9 cellular contexts compared by ENCODE assay signal in genomic region chr7:75866497-75867389, GRCh38. TPM values are rescaled to one million over a fixed set of nuclear protein-coding genes. Genes with fewer than 3 reads are reported as not detected.
A peak's percentile ranks its signal among the peaks of the same experiment; 100 is the strongest.
DNase-seq lines count a peak whose midpoint lies in the region; ATAC-seq and TF ChIP-seq lines count a peak whose summit lies in the region.
"Had no signal": no experiment of that assay in that cellular context is flagged by ENCODE, and none has a peak within 500 bp of the region (broad histone marks: within the 10 kb centered on the region; RNA-seq: fewer than 3 reads in every experiment).

No MANE protein-coding gene starts in this region.

- H3K27me3 ChIP-seq in BLaER1 treated with 17β-estradiol and CSF1 and Interleukin-3, amounts not matched to agents 10 nM and 100 nM: no peaks in the 10 kb centered on the region
- H3K27me3 ChIP-seq in GM23338 (ENCODE audit: insufficient read depth) (no peaks in the 10 kb centered on the region), lower lobe of right lung (ENCODE audit: low read depth) (no peaks in the 10 kb centered on the region), stomach (no peaks in the 10 kb centered on the region)

- no peak overlapping the region for H3K27ac Mint-ChIP-seq in GM23338

- no peaks in the 10 kb centered on the region for H3K9me3 Mint-ChIP-seq in GM23338

- peak overlapping the region in 5 of 11 experiments; percentile 0 to 53 (median 28); a peak in 6 of 22 replicates for H3K27ac ChIP-seq in BLaER1 treated with 17β-estradiol and CSF1 and Interleukin-3, amounts not matched to agents 10 nM and 100 nM
- H3K27ac ChIP-seq in GM23338 (ENCODE audit: low read depth) (no peak overlapping the region), lower lobe of right lung (no peak overlapping the region), stomach (no peak overlapping the region)

- peaks cover 0 to 92% (median 17%) of the 10 kb centered on the region in 10 experiments; a peak in 16 of 20 replicates for H3K4me1 ChIP-seq in BLaER1 treated with 17β-estradiol and CSF1 and Interleukin-3, amounts not matched to agents 10 nM and 100 nM
- H3K4me1 ChIP-seq in GM23338 (ENCODE audit: insufficient read depth) (no peaks in the 10 kb centered on the region), lower lobe of right lung (peaks cover 11% of the 10 kb centered on the region), stomach (peaks cover 0 to 14% (median 8%) of the 10 kb centered on the region in 4 donors)

- H3K36me3 ChIP-seq in BLaER1 treated with 17β-estradiol and CSF1 and Interleukin-3, amounts not matched to agents 10 nM and 100 nM: no peaks in the 10 kb centered on the region
- H3K36me3 ChIP-seq in GM23338 (ENCODE audit: insufficient read depth) (no peaks in the 10 kb centered on the region), lower lobe of right lung (no peaks in the 10 kb centered on the region), stomach (no peaks in the 10 kb centered on the region)

- H3K4me1 Mint-ChIP-seq in GM23338: peaks cover 3% of the 10 kb centered on the region; the same call in 2 of the 3 replicates

- H3K27me3 Mint-ChIP-seq in GM23338 (ENCODE audit: insufficient read depth, low read depth, poor library complexity): peaks cover 3% of the 10 kb centered on the region

- H3K4me2 ChIP-seq in BLaER1 treated with 17β-estradiol and CSF1 and Interleukin-3, amounts not matched to agents 10 nM and 100 nM: peak overlapping the region in 6 of 11 experiments; percentile 6 to 79 (median 66); a peak in 10 of 22 replicates
- no peak overlapping the region for H3K4me2 ChIP-seq in GM23338

- H3K9me2 ChIP-seq in GM23338 (ENCODE audit: insufficient read depth): no peaks in the 10 kb centered on the region

- no peaks in the 10 kb centered on the region for H3K9me3 ChIP-seq in BLaER1 treated with 17β-estradiol and CSF1 and Interleukin-3, amounts not matched to agents 10 nM and 100 nM (replicated peaks in 1 of 11)
- H3K9me3 ChIP-seq in lower lobe of right lung (no peaks in the 10 kb centered on the region), stomach (no peaks in the 10 kb centered on the region)

- WGBS in stomach, 5 donors: 34 to 42% (median 39%) methylated on average over 14 to 19 of the region's 19 CpGs

- no peaks in the 10 kb centered on the region for H3F3A ChIP-seq in GM23338 (replicated peaks; ENCODE audit: low read depth)

- intact Hi-C loops in lower lobe of right lung (cut with DNase I) (loop anchor here (10.0 kb wide), 1 partner anchor 158 kb away; no protein-coding TSS in a partner anchor), stomach (cut with DNase I; ENCODE audit: low total_unique reads) (loop anchor here (5.0 kb wide), 1 partner anchor 156 kb away; no protein-coding TSS in a partner anchor)

- peak overlapping the region in 1 of 11 experiments; percentile 25; a peak in 2 of 22 replicates for H3K9ac ChIP-seq in BLaER1 treated with 17β-estradiol and CSF1 and Interleukin-3, amounts not matched to agents 10 nM and 100 nM

- no peaks in the 10 kb centered on the region for H3K79me2 ChIP-seq in GM23338 (replicated peaks; ENCODE audit: insufficient read depth)

- TF ChIP-seq POLR2A in stomach (IDR thresholded peaks at IDR 0.05): no peak

- ATAC-seq in GM23338: peak; percentile 99
- ATAC-seq in lower lobe of right lung: peak; percentile 93
- no peak for ATAC-seq in GM18870 (IDR thresholded peaks at IDR 0.05; ENCODE audit: unreplicated experiment)

- TF ChIP-seq EP300 in stomach (IDR thresholded peaks at IDR 0.05): no peak

- peak overlapping the region; percentile 88 for H2AFZ ChIP-seq in GM23338

- no peak overlapping the region for H3K4me3 ChIP-seq in BLaER1 treated with 17β-estradiol and CSF1 and Interleukin-3, amounts not matched to agents 10 nM and 100 nM
- H3K4me3 ChIP-seq in GM23338 (no peak overlapping the region), lower lobe of right lung (no peak overlapping the region), stomach (no peak overlapping the region)

- H4K20me1 ChIP-seq in BLaER1 treated with 17β-estradiol and CSF1 and Interleukin-3, amounts not matched to agents 10 nM and 100 nM: no peaks in the 10 kb centered on the region
- H4K20me1 ChIP-seq in GM23338 (replicated peaks; ENCODE audit: insufficient read depth): no peaks in the 10 kb centered on the region

- TF ChIP-seq CTCF in GM23338 (conservative IDR thresholded peaks at IDR 0.05; ENCODE audit: low read depth in 2 of 2) (peak; percentile 85 to 98), lower lobe of right lung (IDR thresholded peaks at IDR 0.05) (peak; percentile 88), stomach (IDR thresholded peaks at IDR 0.05) (peak in 5 of 7 experiments; percentile 84 to 96 (median 90))

- DNase-seq in GM23338 (ENCODE audit: low spot score) (peak; percentile 90), NCI-H2227 treated with DMSO at 0.1 percent for 48 hours (lab: John Stamatoyannopoulos, UW) (peak; percentile 67), lower lobe of right lung (peak; percentile 71), stomach (peak; percentile 66)
- DNase-seq in activated CD4-positive, alpha-beta T cell treated with anti-CD3 and anti-CD28 coated beads for 4 hours: peak; percentile 42 to 44
- peak; percentile 16 for DNase-seq in effector CD4-positive, alpha-beta T cell

- H3K36me3 Mint-ChIP-seq in GM23338 (ENCODE audit: low read depth): no peaks in the 10 kb centered on the region

- no peak overlapping the region; the same call in 2 of the 3 replicates for H3K4me3 Mint-ChIP-seq in GM23338

TF ChIP-seq in GM23338, 12 proteins besides CTCF, POLR2A, EP300 and RAD21 (continues in another document):
- 0 out of 2 replicates have a peak, but pooled peaks have one; percentile 6 for TF ChIP-seq ZNF462 (CRISPR knock-in tag; IDR thresholded peaks at IDR 0.05)
- TF ChIP-seq ZNF331 (CRISPR knock-in tag; IDR thresholded peaks at IDR 0.05; ENCODE audit: low read depth): no peak

RNA-seq across cellular contexts. Expression of gene RHBDD2, which starts 12.1 kb away (rescaled TPM):
- 24.2 and 25.7 TPM in 2 replicates for total RNA-seq in GM23338 (2014; rRNA removed; shearing (Covaris generic))
- polyA plus RNA-seq in GM23338 (2016; fragmentation: Nextera tagmentation; extraction: Ambion mirVana) (21.4 and 23.1 TPM in 2 replicates), stomach (10 to 100 TPM; 43.9 to 50.4 (median 47.0) TPM)
- total RNA-seq in lower lobe of right lung (72.5 TPM), stomach (10 to 100 TPM; 15.8 to 95.9 (median 25.0) TPM)

RNA-seq across cellular contexts. Expression of gene POR, which starts 48.2 kb away (rescaled TPM):
- 126 and 164 TPM in 2 replicates for total RNA-seq in GM23338 (2014; rRNA removed; shearing (Covaris generic))
- polyA plus RNA-seq in GM23338 (2016; fragmentation: Nextera tagmentation; extraction: Ambion mirVana): 126 and 137 TPM in 2 replicates
- total RNA-seq in lower lobe of right lung: 244 TPM
- total RNA-seq in stomach: 100 to 1,000 TPM in 1 of 5 donors, 10 to 100 TPM in 4; 36.2 to 304 (median 78.0) TPM
- polyA plus RNA-seq in stomach: 10 to 100 TPM; 30.4 to 88.6 (median 42.0) TPM

RNA-seq across cellular contexts. Expression of gene CCL24, which starts 53.1 kb away (rescaled TPM):
- not detected in 2 replicates for total RNA-seq in GM23338 (2014; rRNA removed; shearing (Covaris generic))
- polyA plus RNA-seq in GM23338 (2016; fragmentation: Nextera tagmentation; extraction: Ambion mirVana) (not detected in 2 replicates), stomach (1 to 10 TPM in 2 of 3 donors, not detected in 1; 2.1 to 4.6 TPM)
- total RNA-seq in lower lobe of right lung (4.1 TPM), stomach (1 to 10 TPM in 2 of 5 donors, not detected in 3; 2.9 to 9.1 TPM)
- total RNA-seq: skeletal muscle tissue had no signal

Comparison
In these comparisons a context has a peak if more than half of its experiments do, and no peak if none do; other contexts are left out.
1. DNase-seq: peak in every context shown above with its lines; median percentile 90 in GM23338; 71 in lower lobe of right lung; 67 in NCI-H2227 treated with DMSO at 0.1 percent for 48 hours; 66 in stomach; 43 in activated CD4-positive, alpha-beta T cell treated with anti-CD3 and anti-CD28 coated beads for 4 hours; 16 in effector CD4-positive, alpha-beta T cell.